Comparison of ENCODE assay signal across 8 cellular contexts in genomic region chr14:24135834-24136683, GRCh38. TPM values are rescaled to one million over a fixed set of nuclear protein-coding genes. Genes with fewer than 3 reads are reported as not detected.
DNase-seq lines count a peak whose midpoint lies in the region; ATAC-seq, FAIRE-seq and TF ChIP-seq lines count a peak whose summit lies in the region.

Gene PSME1, plus strand, starts transcription at chr14:24136194. Its CDS starts 69 bp downstream, at chr14:24136263.

- TF ChIP-seq EP300 in A549 (IDR thresholded peaks at IDR 0.05) = no peak

- TF ChIP-seq RAD21 in A549 (conservative IDR thresholded peaks at IDR 0.05 in 1 of 2, IDR thresholded peaks at IDR 0.05 in 1 of 2) = no peak

- peak within 1 kb of the TSS; percentile 92 for H2AFZ ChIP-seq in smooth muscle cell (ENCODE audit: low read depth)

- peaks cover 32% of the 10 kb centered on the region for H3K4me1 ChIP-seq in A549
- H3K4me1 ChIP-seq in smooth muscle cell (ENCODE audit: low read depth) = peaks cover 18% of the 10 kb centered on the region

- peak within 1 kb of the TSS; percentile 96 to 98 for H3K27ac ChIP-seq in A549
- H3K27ac ChIP-seq in VCaP = peak within 1 kb of the TSS; percentile 86
- no peak within 1 kb of the TSS for H3K27ac ChIP-seq in smooth muscle cell (ENCODE audit: low read depth)

- no peak for TF ChIP-seq CTCF in A549 (IDR thresholded peaks at IDR 0.05)
- no peak for TF ChIP-seq CTCF in VCaP (conservative IDR thresholded peaks at IDR 0.05)
- no peak for TF ChIP-seq CTCF in smooth muscle cell (IDR thresholded peaks at IDR 0.05; ENCODE audit: borderline replicate concordance, insufficient read depth, poor library complexity, severe bottlenecking)

- H3K79me2 ChIP-seq in smooth muscle cell (ENCODE audit: low read depth) = peaks cover 19% of the 10 kb centered on the region

- ATAC-seq in A549 (peak; percentile 82 to 92), GM18867 (IDR thresholded peaks at IDR 0.05; ENCODE audit: unreplicated experiment) (peak; percentile 84), HG03097 (IDR thresholded peaks at IDR 0.05; ENCODE audit: low FRiP score, unreplicated experiment) (peak; percentile 74)

- no peaks in the 10 kb centered on the region for H3K27me3 ChIP-seq in smooth muscle cell (ENCODE audit: low read depth)

- peak; percentile 41 for TF ChIP-seq POLR2A in A549 (IDR thresholded peaks at IDR 0.05; ENCODE audit: low read length)

- CTCF ChIA-PET in A549 (lab: Yijun Ruan, JAX) = interaction anchor here (0.5 to 5.4 kb wide), 14 partner anchors 8 to 82 kb away, joined by 3 to 47 read pairs (median 4); partner anchors contain the start of genes IRF9 and RNF31

- peak; percentile 81 to 86 for DNase-seq in A549 (ENCODE audit: low read depth in 1 of 2, low spot score in 1 of 2)
- DNase-seq in NCI-H2171 treated with DMSO at 0.1 percent for 48 hours (lab: John Stamatoyannopoulos, UW) = peak; percentile 91
- DNase-seq in T47D (ENCODE audit: low read depth in 1 of 2, low spot score in 1 of 2) = peak; percentile 71 to 92
- DNase-seq in iPS-NIHi11 (ENCODE audit: low spot score) = peak; percentile 93
- DNase-seq in smooth muscle cell (lab: John Stamatoyannopoulos, UW; ENCODE audit: unreplicated experiment) = peak; percentile 75

- H3K9me3 ChIP-seq in A549 (no peaks in the 10 kb centered on the region), smooth muscle cell (replicated peaks; ENCODE audit: low read depth) (no peaks in the 10 kb centered on the region)

- peak within 1 kb of the TSS; percentile 86 for H3K9ac ChIP-seq in smooth muscle cell (ENCODE audit: low read depth)

- H3K36me3 ChIP-seq in smooth muscle cell (ENCODE audit: low read depth) = no peaks in the 10 kb centered on the region

- FAIRE-seq in A549 (lab: Jason Lieb, UNC) = no peak

- peak within 1 kb of the TSS; percentile 98 for H3K4me2 ChIP-seq in A549
- peak within 1 kb of the TSS; percentile 93 for H3K4me2 ChIP-seq in smooth muscle cell

- in situ Hi-C loops in T47D (cut with HindIII; ENCODE audit: low pct_unique_long_range_greater_than_20kb, low sequenced_read_pairs) = no loop called here

- H3K4me3 ChIP-seq in A549 (peak within 1 kb of the TSS; percentile 88), smooth muscle cell (peak within 1 kb of the TSS; percentile 98)

- no peaks in the 10 kb centered on the region for H3F3A ChIP-seq in smooth muscle cell (ENCODE audit: low read depth)

- peaks cover 8% of the 10 kb centered on the region for H4K20me1 ChIP-seq in smooth muscle cell (ENCODE audit: low read depth)

- WGBS in A549 (ENCODE audit: missing lambda C conversion rate) = 0% methylated on average over 7 of the region's 75 CpGs
- WGBS in smooth muscle cell (ENCODE audit: low lambda C conversion rate) = 4% methylated on average over 37 of the region's 75 CpGs

- POLR2A ChIA-PET in A549 (lab: Yijun Ruan, JAX) = interaction anchor here (0.6 to 5.2 kb wide), 11 partner anchors 9 to 357 kb away, joined by 3 to 48 read pairs (median 6); partner anchors contain the start of genes CHMP4A, DCAF11, IRF9 and NRL

TF ChIP-seq in A549, 52 proteins besides CTCF, POLR2A, EP300 and RAD21:
- TF ChIP-seq REST (IDR thresholded peaks at IDR 0.05) (peak; percentile 47; the same call in 1 of the 2 replicates), PHF8 (IDR thresholded peaks at IDR 0.05; ENCODE audit: borderline replicate concordance, low read depth) (peak; percentile 51), ZSCAN20 (CRISPR knock-in tag; IDR thresholded peaks at IDR 0.05) (no peak), ZFP36 (IDR thresholded peaks at IDR 0.05; ENCODE audit: borderline replicate concordance, partially characterized antibody) (no peak), CHD2 (IDR thresholded peaks at IDR 0.05; ENCODE audit: low read length, partially characterized antibody) (peak; percentile 45), JUN (IDR thresholded peaks at IDR 0.05) (peak in 1 of 2 experiments; percentile 49; a peak in 2 of 5 replicates)
TF ChIP-seq in A549: peak in this region for 4.

RNA-seq across cellular contexts. Expression of gene PSME1, which starts in this region (rescaled TPM):
- polyA plus RNA-seq in A549 (2011; rRNA removed) (77.3 and 83.6 TPM in 2 replicates), A549 (2017; fragmentation: RNase III; extraction: RNeasy Plus Mini Kit Qiagen cat#74134 plus additional on column Dnase treatment) (124 to 139 TPM (median 134 TPM) in 3 replicates), smooth muscle cell (94.1 and 114 TPM in 2 replicates)
- 97.0 and 99.2 TPM in 2 replicates for polyA plus RNA-seq in A549 (2012; cell fraction: cytosol; rRNA removed)
- 64.6 and 84.3 TPM in 2 replicates for polyA plus RNA-seq in A549 (2012; cell fraction: nucleus; rRNA removed)
- polyA minus RNA-seq in A549 (2011; rRNA and poly(A)+ RNA removed) = 31.7 and 33.6 TPM in 2 replicates
- 41.4 and 49.4 TPM in 2 replicates for total RNA-seq in smooth muscle cell
